ENCODE assay signal across 11 cellular contexts in genomic region chr10:31419394-31420063, GRCh38.
DNase-seq lines count a peak whose midpoint lies in the region; ATAC-seq and TF ChIP-seq lines count a peak whose summit lies in the region.
"Had no signal": no experiment of that assay in that cellular context is flagged by ENCODE, and none has a peak within 500 bp of the region (broad histone marks: within the 10 kb centered on the region; RNA-seq: fewer than 3 reads in every experiment).

No MANE protein-coding gene starts in this region.

- H3K27me3 Mint-ChIP-seq in activated CD8-positive, alpha-beta T cell treated with anti-CD3 and anti-CD28 coated beads for 36 hours, result no peaks in the 10 kb centered on the region
- no peaks in the 10 kb centered on the region for H3K27me3 Mint-ChIP-seq in activated CD8-positive, alpha-beta T cell treated with anti-CD3 and anti-CD28 coated beads, Interleukin-2, amount 10 ng/mL, durations not matched to agents 7 days and 5 days (ENCODE audit: low read depth)

- H3K9ac ChIP-seq in adipocyte (ENCODE audit: low read length), result no peak overlapping the region
- H3K9ac ChIP-seq in skeletal muscle tissue (ENCODE audit: low read depth in 1 of 3, low read length in 3 of 3), result no peak overlapping the region
- H3K9ac ChIP-seq in colonic mucosa (ENCODE audit: low read depth in 2 of 2, low read length in 2 of 2), result no peak overlapping the region

- peak; percentile 24 for DNase-seq in activated CD8-positive, alpha-beta T cell treated with anti-CD3 and anti-CD28 coated beads for 36 hours
- no peak for DNase-seq in activated CD8-positive, alpha-beta T cell treated with anti-CD3 and anti-CD28 coated beads, Interleukin-2, amount 10 ng/mL, durations not matched to agents 7 days and 5 days
- DNase-seq in adipocyte (ENCODE audit: low read depth), result peak; percentile 12
- no peak for DNase-seq in left cardiac atrium
- no peak for DNase-seq in coronary artery (ENCODE audit: low spot score)
- no peak for DNase-seq in colonic mucosa
- DNase-seq in aorta, result no peak
- DNase-seq: DMS79 treated with DMSO at 0.1 percent for 48 hours; NCI-H526 treated with DMSO at 0.1 percent for 48 hours; stimulated activated CD4-positive, alpha-beta T cell treated with anti-CD3 and anti-CD28 coated beads, Interleukin-1b, Interleukin-23, amount 100 ng/mL, for 48 hours had no signal

- 41 to 50% methylated on average over 4 of the region's 4 CpGs for WGBS in aorta, 2 donors

- H3K27me3 ChIP-seq in adipocyte (replicated peaks; ENCODE audit: control insufficient read depth, insufficient read depth, low read length) (no peaks in the 10 kb centered on the region), skeletal muscle tissue (ENCODE audit: control insufficient read depth in 3 of 3, insufficient read depth in 3 of 3, low read length in 3 of 3) (no peaks in the 10 kb centered on the region), colonic mucosa (no peaks in the 10 kb centered on the region), aorta (ENCODE audit: control insufficient read depth in 1 of 2, insufficient read depth in 2 of 2, low read length in 1 of 2) (no peaks in the 10 kb centered on the region)

- H3K4me3 Mint-ChIP-seq in activated CD8-positive, alpha-beta T cell treated with anti-CD3 and anti-CD28 coated beads for 36 hours, result no peak overlapping the region
- no peak overlapping the region for H3K4me3 Mint-ChIP-seq in activated CD8-positive, alpha-beta T cell treated with anti-CD3 and anti-CD28 coated beads, Interleukin-2, amount 10 ng/mL, durations not matched to agents 7 days and 5 days

- peaks cover 2% of the 10 kb centered on the region for H3K36me3 ChIP-seq in adipocyte (ENCODE audit: control insufficient read depth, insufficient read depth, low read length, severe bottlenecking)
- H3K36me3 ChIP-seq in skeletal muscle tissue (ENCODE audit: control insufficient read depth in 3 of 3, insufficient read depth in 3 of 3, low read length in 3 of 3), result no peaks in the 10 kb centered on the region
- no peaks in the 10 kb centered on the region for H3K36me3 ChIP-seq in colonic mucosa
- no peaks in the 10 kb centered on the region for H3K36me3 ChIP-seq in aorta (ENCODE audit: control insufficient read depth in 1 of 2, insufficient read depth in 2 of 2, low read length in 1 of 2)

- CTCF ChIA-PET in activated CD8-positive, alpha-beta T cell treated with anti-CD3 and anti-CD28 coated beads for 36 hours (lab: Charles Lee), result no interaction called here
- CTCF ChIA-PET in activated CD8-positive, alpha-beta T cell treated with anti-CD3 and anti-CD28 coated beads, Interleukin-2, amount 10 ng/mL, durations not matched to agents 7 days and 5 days (lab: Charles Lee), result no interaction called here

- POLR2A ChIA-PET in activated CD8-positive, alpha-beta T cell treated with anti-CD3 and anti-CD28 coated beads for 36 hours (lab: Charles Lee), result no interaction called here
- POLR2A ChIA-PET in activated CD8-positive, alpha-beta T cell treated with anti-CD3 and anti-CD28 coated beads, Interleukin-2, amount 10 ng/mL, durations not matched to agents 7 days and 5 days (lab: Charles Lee), result no interaction called here

- peaks cover 5% of the 10 kb centered on the region for H3K9me3 Mint-ChIP-seq in activated CD8-positive, alpha-beta T cell treated with anti-CD3 and anti-CD28 coated beads for 36 hours
- no peaks in the 10 kb centered on the region for H3K9me3 Mint-ChIP-seq in activated CD8-positive, alpha-beta T cell treated with anti-CD3 and anti-CD28 coated beads, Interleukin-2, amount 10 ng/mL, durations not matched to agents 7 days and 5 days (ENCODE audit: insufficient read depth)

- H3K4me1 Mint-ChIP-seq in activated CD8-positive, alpha-beta T cell treated with anti-CD3 and anti-CD28 coated beads for 36 hours (ENCODE audit: low read depth), result peaks cover 53% of the 10 kb centered on the region
- H3K4me1 Mint-ChIP-seq in activated CD8-positive, alpha-beta T cell treated with anti-CD3 and anti-CD28 coated beads, Interleukin-2, amount 10 ng/mL, durations not matched to agents 7 days and 5 days (ENCODE audit: low read depth), result peaks cover 4% of the 10 kb centered on the region

- H3K36me3 Mint-ChIP-seq in activated CD8-positive, alpha-beta T cell treated with anti-CD3 and anti-CD28 coated beads for 36 hours (ENCODE audit: low read depth), result peaks cover 13% of the 10 kb centered on the region
- peaks cover 20% of the 10 kb centered on the region for H3K36me3 Mint-ChIP-seq in activated CD8-positive, alpha-beta T cell treated with anti-CD3 and anti-CD28 coated beads, Interleukin-2, amount 10 ng/mL, durations not matched to agents 7 days and 5 days (ENCODE audit: low read depth)

- intact Hi-C loops in activated CD8-positive, alpha-beta T cell treated with anti-CD3 and anti-CD28 coated beads for 36 hours (cut with micrococcal nuclease), result no loop called here
- intact Hi-C loops in left cardiac atrium (cut with DNase I) (no loop called here), colonic mucosa (cut with DNase I) (no loop called here), aorta (cut with DNase I) (no loop called here)

- no peak overlapping the region for H3K27ac Mint-ChIP-seq in activated CD8-positive, alpha-beta T cell treated with anti-CD3 and anti-CD28 coated beads for 36 hours
- H3K27ac Mint-ChIP-seq in activated CD8-positive, alpha-beta T cell treated with anti-CD3 and anti-CD28 coated beads, Interleukin-2, amount 10 ng/mL, durations not matched to agents 7 days and 5 days, result no peak overlapping the region

- H3K9me3 ChIP-seq in adipocyte (ENCODE audit: control insufficient read depth, low read length) (no peaks in the 10 kb centered on the region), skeletal muscle tissue (ENCODE audit: control insufficient read depth in 3 of 3, low read length in 3 of 3) (no peaks in the 10 kb centered on the region), colonic mucosa (no peaks in the 10 kb centered on the region), aorta (ENCODE audit: control insufficient read depth, low read length) (no peaks in the 10 kb centered on the region)

- peak overlapping the region; percentile 31 for H3K27ac ChIP-seq in skeletal muscle tissue (ENCODE audit: low read depth, low read length)
- no peak overlapping the region for H3K27ac ChIP-seq in coronary artery
- no peak overlapping the region for H3K27ac ChIP-seq in colonic mucosa
- H3K27ac ChIP-seq in aorta (ENCODE audit: low read depth in 1 of 2, low read length in 2 of 2), result no peak overlapping the region

- H3K4me1 ChIP-seq in adipocyte (ENCODE audit: control insufficient read depth, insufficient read depth, low read length) (peaks cover 25% of the 10 kb centered on the region), skeletal muscle tissue (ENCODE audit: control insufficient read depth in 3 of 3, insufficient read depth in 3 of 3, low read length in 3 of 3) (peaks cover 21 to 28% (median 26%) of the 10 kb centered on the region in 3 donors), colonic mucosa (no peaks in the 10 kb centered on the region), aorta (ENCODE audit: control insufficient read depth in 1 of 2, insufficient read depth in 2 of 2, low read length in 2 of 2) (peaks cover 2 to 6% of the 10 kb centered on the region in 2 donors)

- H3K4me3 ChIP-seq in adipocyte (ENCODE audit: low read length) (no peak overlapping the region), skeletal muscle tissue (ENCODE audit: low read length in 3 of 3) (no peak overlapping the region), coronary artery (no peak overlapping the region), colonic mucosa (no peak overlapping the region), aorta (ENCODE audit: low read length in 2 of 2) (no peak overlapping the region)

- TF ChIP-seq CTCF in activated CD8-positive, alpha-beta T cell treated with anti-CD3 and anti-CD28 coated beads for 36 hours (IDR thresholded peaks at IDR 0.05), result no peak
- TF ChIP-seq CTCF in coronary artery (IDR thresholded peaks at IDR 0.05) (no peak), colonic mucosa (IDR thresholded peaks at IDR 0.05) (no peak)

- ATAC-seq in activated CD8-positive, alpha-beta T cell treated with anti-CD3 and anti-CD28 coated beads for 36 hours, result peak; percentile 53
- ATAC-seq in activated CD8-positive, alpha-beta T cell treated with anti-CD3 and anti-CD28 coated beads, Interleukin-2, amount 10 ng/mL, durations not matched to agents 7 days and 5 days, result no peak
- ATAC-seq in left cardiac atrium (peak; percentile 47 to 95), aorta (ENCODE audit: low FRiP score) (no peak)

Comparison
In these comparisons a context has a peak if more than half of its experiments do, and no peak if none do; other contexts are left out.
1. ATAC-seq: peak in activated CD8-positive, alpha-beta T cell treated with anti-CD3 and anti-CD28 coated beads for 36 hours (single experiment) and left cardiac atrium (2 of 2); none in activated CD8-positive, alpha-beta T cell treated with anti-CD3 and anti-CD28 coated beads, Interleukin-2, amount 10 ng/mL, durations not matched to agents 7 days and 5 days (single experiment) and aorta (single experiment).
2. DNase-seq: peak in activated CD8-positive, alpha-beta T cell treated with anti-CD3 and anti-CD28 coated beads for 36 hours (single experiment) and adipocyte (single experiment); none in activated CD8-positive, alpha-beta T cell treated with anti-CD3 and anti-CD28 coated beads, Interleukin-2, amount 10 ng/mL, durations not matched to agents 7 days and 5 days (single experiment), left cardiac atrium (single experiment), coronary artery (single experiment), colonic mucosa (single experiment) and aorta (0 of 2).